23 cellular contexts compared by ENCODE assay signal in genomic region chr11:74001822-74002286, GRCh38. TPM values are rescaled to one million over a fixed set of nuclear protein-coding genes. Genes with fewer than 3 reads are reported as not detected.
DNase-seq lines count a peak whose midpoint lies in the region; TF ChIP-seq lines count a peak whose summit lies in the region.
"Had no signal": no experiment of that assay in that cellular context is flagged by ENCODE, and none has a peak within 500 bp of the region (broad histone marks: within the 10 kb centered on the region; RNA-seq: fewer than 3 reads in every experiment).

No MANE protein-coding gene starts in this region.

- CTCF ChIA-PET in CD8-positive, alpha-beta memory T cell (lab: Charles Lee) = interaction anchor here (1.2 kb wide), 1 partner anchor 32 kb away, joined by 3 read pairs; no protein-coding TSS in a partner anchor

- DNase-seq in CD14-positive monocyte (ENCODE audit: low spot score) (peak; percentile 23), neural crest cell (ENCODE audit: low read depth, low spot score) (no peak), NCI-H1092 (lab: John Stamatoyannopoulos, UW) (no peak), thyroid gland (no peak)
- DNase-seq in CD8-positive, alpha-beta memory T cell = no peak
- DNase-seq in stimulated activated CD4-positive, alpha-beta T cell treated with anti-CD3 and anti-CD28 coated beads, Interleukin-4, amount 100 ng/mL, for 1 hour = no peak
- DNase-seq: activated B cell treated with CpG ODN at 0.5 μM for 24 hours; activated gamma-delta T cell; adrenal gland; cortex of kidney; GDM1; mesendoderm; NCI-H146; NCI-H524 treated with DMSO at 0.1 percent for 48 hours; nephron progenitor cell; stimulated activated naive CD4-positive, alpha-beta T cell; T1000 had no signal

- WGBS in thyroid gland, 2 donors = 85 to 91% methylated on average over 6 to 7 of the region's 7 CpGs

- no peaks in the 10 kb centered on the region for H3K9me3 ChIP-seq in CD8-positive, alpha-beta memory T cell (ENCODE audit: low read length)
- no peaks in the 10 kb centered on the region for H3K9me3 ChIP-seq in thyroid gland
- H3K9me3 ChIP-seq: adrenal gland, breast epithelium, SJSA1, tibial artery had no signal

- H3K27me3 ChIP-seq in CD8-positive, alpha-beta memory T cell (ENCODE audit: insufficient read depth, low read length, poor library complexity, severe bottlenecking) = no peaks in the 10 kb centered on the region
- H3K27me3 ChIP-seq in thyroid gland = no peaks in the 10 kb centered on the region
- H3K27me3 ChIP-seq: adrenal gland, breast epithelium, SJSA1, tibial artery had no signal

- H3K4me3 ChIP-seq in CD8-positive, alpha-beta memory T cell (ENCODE audit: low read length) = no peak overlapping the region
- H3K4me3 ChIP-seq in thyroid gland (replicated peaks in 1 of 3) = no peak overlapping the region
- H3K4me3 ChIP-seq: adrenal gland, breast epithelium, SJSA1, tibial artery had no signal

- H3K27me3 Mint-ChIP-seq in CD14-positive monocyte (ENCODE audit: low read depth in 3 of 3) = no peaks in the 10 kb centered on the region
- no peaks in the 10 kb centered on the region for H3K27me3 Mint-ChIP-seq in CD8-positive, alpha-beta memory T cell
- H3K27me3 Mint-ChIP-seq in dendritic cell treated with granulocyte-macrophage colony-stimulating factor and Interleukin-4, amounts not matched to agents 40 ng/mL and 50 ng/mL, for 4 days = no peaks in the 10 kb centered on the region
- H3K27me3 Mint-ChIP-seq in neural crest cell (ENCODE audit: low read depth) = no peaks in the 10 kb centered on the region
- H3K27me3 Mint-ChIP-seq: activated B cell treated with CpG ODN at 0.5 μM for 24 hours; CD4-positive, alpha-beta T cell had no signal

- no peak for TF ChIP-seq POLR2A in thyroid gland (IDR thresholded peaks at IDR 0.05)

- H3K36me3 Mint-ChIP-seq in CD14-positive monocyte (peaks cover 16 to 26% of the 10 kb centered on the region in 2 donors), neural crest cell (ENCODE audit: low read depth) (no peaks in the 10 kb centered on the region)
- H3K36me3 Mint-ChIP-seq in CD8-positive, alpha-beta memory T cell = peaks cover 0 to 31% (median 14%) of the 10 kb centered on the region in 3 donors
- peaks cover 45% of the 10 kb centered on the region for H3K36me3 Mint-ChIP-seq in dendritic cell treated with granulocyte-macrophage colony-stimulating factor and Interleukin-4, amounts not matched to agents 40 ng/mL and 50 ng/mL, for 4 days (ENCODE audit: low read depth)

- H3K27ac ChIP-seq in CD8-positive, alpha-beta memory T cell (ENCODE audit: low read depth, low read length) = no peak overlapping the region
- no peak overlapping the region for H3K27ac ChIP-seq in thyroid gland
- H3K27ac ChIP-seq: adrenal gland, breast epithelium, KMS-11, SJSA1, tibial artery had no signal

- POLR2A ChIA-PET in CD8-positive, alpha-beta memory T cell (lab: Charles Lee) = interaction anchor here (1.3 kb wide), 1 partner anchor 19 kb away, joined by 4 read pairs; the partner anchor contains the start of gene UCP2

- intact Hi-C loops in CD14-positive monocyte (cut with micrococcal nuclease) = no loop called here
- intact Hi-C loops in dendritic cell treated with granulocyte-macrophage colony-stimulating factor and Interleukin-4, amounts not matched to agents 40 ng/mL and 50 ng/mL, for 4 days (cut with micrococcal nuclease) = no loop called here
- intact Hi-C loops in thyroid gland (cut with DNase I) = no loop called here

- peak overlapping the region in 3 of 7 donors; percentile 15 to 72 (median 68) for H3K27ac Mint-ChIP-seq in CD14-positive monocyte
- peak overlapping the region in 5 of 8 donors; percentile 28 to 94 (median 42) for H3K27ac Mint-ChIP-seq in CD8-positive, alpha-beta memory T cell
- H3K27ac Mint-ChIP-seq in dendritic cell treated with granulocyte-macrophage colony-stimulating factor and Interleukin-4, amounts not matched to agents 40 ng/mL and 50 ng/mL, for 4 days = peak overlapping the region; percentile 21
- peak overlapping the region; percentile 8 for H3K27ac Mint-ChIP-seq in neural crest cell (ENCODE audit: unreplicated experiment)
- H3K27ac Mint-ChIP-seq: activated B cell treated with CpG ODN at 0.5 μM for 24 hours; CD4-positive, alpha-beta T cell; nephron progenitor cell had no signal

- no peaks in the 10 kb centered on the region for H3K36me3 ChIP-seq in CD8-positive, alpha-beta memory T cell (ENCODE audit: insufficient read depth, low read length)
- H3K36me3 ChIP-seq in thyroid gland = peaks cover 7 to 8% of the 10 kb centered on the region in 2 donors
- H3K36me3 ChIP-seq: breast epithelium, SJSA1 had no signal

- H3K4me1 ChIP-seq in CD8-positive, alpha-beta memory T cell (ENCODE audit: insufficient read depth, low read length) = peaks cover 48% of the 10 kb centered on the region
- H3K4me1 ChIP-seq in thyroid gland = peaks cover 0 to 4% of the 10 kb centered on the region in 2 donors
- H3K4me1 ChIP-seq: adrenal gland, breast epithelium, SJSA1, tibial artery had no signal

- TF ChIP-seq CTCF in CD14-positive monocyte (IDR thresholded peaks at IDR 0.05) (no peak), neural crest cell (conservative IDR thresholded peaks at IDR 0.05) (no peak), thyroid gland (IDR thresholded peaks at IDR 0.05) (no peak)

- H3K4me3 Mint-ChIP-seq in CD14-positive monocyte (no peak overlapping the region), neural crest cell (no peak overlapping the region)
- no peak overlapping the region for H3K4me3 Mint-ChIP-seq in CD8-positive, alpha-beta memory T cell
- H3K4me3 Mint-ChIP-seq in dendritic cell treated with granulocyte-macrophage colony-stimulating factor and Interleukin-4, amounts not matched to agents 40 ng/mL and 50 ng/mL, for 4 days = no peak overlapping the region
- H3K4me3 Mint-ChIP-seq: activated B cell treated with CpG ODN at 0.5 μM for 24 hours; CD4-positive, alpha-beta T cell; nephron progenitor cell had no signal

- H3K4me1 Mint-ChIP-seq in CD14-positive monocyte (no peaks in the 10 kb centered on the region), neural crest cell (no peaks in the 10 kb centered on the region)
- peaks cover 50 to 78% (median 70%) of the 10 kb centered on the region in 3 donors for H3K4me1 Mint-ChIP-seq in CD8-positive, alpha-beta memory T cell
- H3K4me1 Mint-ChIP-seq in dendritic cell treated with granulocyte-macrophage colony-stimulating factor and Interleukin-4, amounts not matched to agents 40 ng/mL and 50 ng/mL, for 4 days (ENCODE audit: low read depth) = peaks cover 5% of the 10 kb centered on the region

- no peaks in the 10 kb centered on the region for H3K9me3 Mint-ChIP-seq in CD14-positive monocyte
- H3K9me3 Mint-ChIP-seq in CD8-positive, alpha-beta memory T cell = no peaks in the 10 kb centered on the region
- H3K9me3 Mint-ChIP-seq in dendritic cell treated with granulocyte-macrophage colony-stimulating factor and Interleukin-4, amounts not matched to agents 40 ng/mL and 50 ng/mL, for 4 days = no peaks in the 10 kb centered on the region
- H3K9me3 Mint-ChIP-seq in neural crest cell = no peaks in the 10 kb centered on the region
- H3K9me3 Mint-ChIP-seq: activated B cell treated with CpG ODN at 0.5 μM for 24 hours; CD4-positive, alpha-beta T cell; nephron progenitor cell had no signal

RNA-seq across cellular contexts. Expression of gene UCP3, which starts 7.0 kb away (rescaled TPM):
- not detected for polyA plus RNA-seq in CD14-positive monocyte
- total RNA-seq in CD8-positive, alpha-beta memory T cell = 1 to 10 TPM; 2.8 to 2.9 TPM
- polyA plus RNA-seq in CD8-positive, alpha-beta memory T cell = 0.36 TPM
- total RNA-seq in neural crest cell (4.0 TPM in 2 replicates), thyroid gland (1 to 10 TPM; 3.1 to 3.6 (median 3.4) TPM)

RNA-seq across cellular contexts. Expression of gene UCP2, which starts 19.2 kb away (rescaled TPM):
- polyA plus RNA-seq in CD14-positive monocyte = 100 to 1,000 TPM; 649 to 665 TPM
- total RNA-seq in CD8-positive, alpha-beta memory T cell = 100 to 1,000 TPM; 279 to 295 TPM
- polyA plus RNA-seq in CD8-positive, alpha-beta memory T cell = 962 TPM
- total RNA-seq in neural crest cell (66.4 and 71.4 TPM in 2 replicates), thyroid gland (10 to 100 TPM; 41.4 to 97.0 (median 52.5) TPM)

RNA-seq across cellular contexts. Expression of gene DNAJB13, which starts 51.0 kb away (rescaled TPM):
- polyA plus RNA-seq in CD14-positive monocyte = not detected
- total RNA-seq in CD8-positive, alpha-beta memory T cell = under 1 TPM; 0.31 to 0.44 TPM
- polyA plus RNA-seq in CD8-positive, alpha-beta memory T cell = not detected
- total RNA-seq in neural crest cell (0.32 and 0.35 TPM in 2 replicates), thyroid gland (under 1 TPM in 1 of 4 donors, not detected in 3; 0.75 TPM)
- total RNA-seq: activated B cell treated with CpG ODN at 0.5 μM for 24 hours; breast epithelium; CD4-positive, alpha-beta T cell; SJSA1 had no signal
